7 cellular contexts compared by ENCODE assay signal in the genomic region with DNA sequence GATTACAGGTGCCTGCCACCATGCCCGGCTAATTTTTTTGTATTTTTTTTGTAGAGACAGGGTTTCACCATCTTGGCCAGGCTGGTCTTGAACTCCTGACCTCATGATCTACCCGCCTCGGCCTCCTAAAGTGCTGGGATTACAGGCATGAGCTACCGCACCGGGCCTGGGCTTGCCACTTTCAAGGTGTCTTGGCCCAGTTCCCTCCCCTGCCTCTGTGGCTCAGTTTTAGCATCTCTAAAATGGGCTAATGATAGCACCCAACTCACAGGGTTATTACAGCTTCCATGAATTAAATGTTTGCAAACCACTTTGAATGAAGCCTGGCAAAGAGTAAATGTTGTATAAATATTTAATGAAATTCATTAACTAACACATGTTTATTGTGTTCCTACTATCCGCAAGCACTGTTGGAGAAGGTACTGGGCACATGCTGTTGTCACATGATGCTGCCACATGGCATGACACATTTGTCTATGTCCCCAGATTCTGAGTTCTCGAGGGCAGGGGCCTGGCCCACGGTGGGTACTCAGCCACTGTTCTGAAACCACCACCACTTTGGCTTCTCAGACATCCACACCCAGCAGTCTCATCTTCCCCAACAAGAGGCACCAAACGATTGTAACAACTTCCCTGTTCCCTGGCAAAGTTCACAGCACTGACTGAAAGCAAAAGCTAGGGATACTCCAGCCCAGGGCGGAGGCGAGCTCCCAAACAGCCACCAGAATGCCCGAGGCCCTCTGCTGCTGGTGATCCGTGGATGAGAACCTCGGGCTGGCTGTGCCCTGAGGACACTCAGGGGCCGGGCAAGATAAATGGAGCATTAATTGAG. TPM values are rescaled to one million over a fixed set of nuclear protein-coding genes. Genes with fewer than 3 reads are reported as not detected.
DNase-seq lines count a peak whose midpoint lies in the region; ATAC-seq and TF ChIP-seq lines count a peak whose summit lies in the region.

No MANE protein-coding gene starts in this region.

- H3K4me1 Mint-ChIP-seq in HFFc6 (ENCODE audit: low read depth) = peaks cover 90% of the 10 kb centered on the region

- H3K9me3 ChIP-seq in lung (ENCODE audit: control insufficient read depth in 2 of 2, insufficient read depth in 1 of 2, low read length in 1 of 2) = no peaks in the 10 kb centered on the region
- H3K9me3 ChIP-seq in WERI-Rb-1 (ENCODE audit: severe bottlenecking) = no peaks in the 10 kb centered on the region

- H3K27ac Mint-ChIP-seq in HFFc6 = peak overlapping the region; percentile 97

- no peaks in the 10 kb centered on the region for H3K27me3 ChIP-seq in lung (ENCODE audit: control insufficient read depth, insufficient read depth)
- no peaks in the 10 kb centered on the region for H3K27me3 ChIP-seq in WERI-Rb-1 (ENCODE audit: insufficient read depth, low read depth, severe bottlenecking)

- H3K36me3 ChIP-seq in lung (ENCODE audit: control insufficient read depth in 2 of 2, insufficient read depth in 2 of 2, low read length in 2 of 2) = peaks cover 0 to under 1% of the 10 kb centered on the region in 2 donors
- H3K36me3 ChIP-seq in WERI-Rb-1 = no peaks in the 10 kb centered on the region

- no peak for TF ChIP-seq CTCF in HFFc6 (IDR thresholded peaks at IDR 0.05)
- TF ChIP-seq CTCF in lung (IDR thresholded peaks at IDR 0.05; ENCODE audit: control extremely low read depth, extremely low read depth) = no peak
- TF ChIP-seq CTCF in WERI-Rb-1 (IDR thresholded peaks at IDR 0.05; ENCODE audit: low read depth, low read length) = no peak

- DNase-seq in HFFc6 = peak; percentile 38
- no peak for DNase-seq in lung (ENCODE audit: low spot score)
- DNase-seq in superior temporal gyrus (ENCODE audit: extremely low spot score) = peak; percentile 34
- DNase-seq in WERI-Rb-1 = no peak
- no peak for DNase-seq in NCI-H510A (lab: John Stamatoyannopoulos, UW)
- DNase-seq in activated effector memory CD4-positive, alpha-beta T cell treated with anti-CD3 and anti-CD28 coated beads, Interleukin-2, amount 50 U/mL, for 16 hours = no peak

- H3K36me3 Mint-ChIP-seq in HFFc6 (ENCODE audit: low read depth) = no peaks in the 10 kb centered on the region

- no peaks in the 10 kb centered on the region for H3K9me3 Mint-ChIP-seq in HFFc6

- peak; percentile 31 for ATAC-seq in lung (ENCODE audit: insufficient read depth, low FRiP score)

- H3K4me1 ChIP-seq in lung (ENCODE audit: control insufficient read depth in 2 of 2, insufficient read depth in 2 of 2, low read length in 2 of 2) = peaks cover 3 to 49% of the 10 kb centered on the region in 2 donors

- peaks cover 2% of the 10 kb centered on the region for H3K27me3 Mint-ChIP-seq in HFFc6 (ENCODE audit: insufficient read depth)

- H3K4me3 ChIP-seq in lung (no peak overlapping the region), WERI-Rb-1 (ENCODE audit: low read depth, low read length) (no peak overlapping the region)

- H3K27ac ChIP-seq in angular gyrus (ENCODE audit: low read depth, low read length) = peak overlapping the region; percentile 17
- no peak overlapping the region for H3K27ac ChIP-seq in lung (ENCODE audit: low read depth in 1 of 2, low read length in 1 of 2)
- H3K27ac ChIP-seq in WERI-Rb-1 = no peak overlapping the region

- WGBS in lung, 2 donors = 74 to 75% methylated on average over 15 of the region's 15 CpGs

- H3K4me3 Mint-ChIP-seq in HFFc6 = peak overlapping the region; percentile 40; the same call in 1 of the 2 replicates

RNA-seq across cellular contexts. Expression of gene IFFO2, which starts 9.7 kb away (rescaled TPM):
- total RNA-seq in HFFc6 (2021; fragmentation: NEBNext Ultra II Directional; extraction: Animal tissue kit (Norgen Biotek cat#: 25700)) = 10 to 100 TPM; 19.9 to 28.9 (median 21.0) TPM
- total RNA-seq in lung = 10 to 100 TPM in 1 of 2 donors, 1 to 10 TPM in 1; 8.7 to 18.9 TPM
- 1 to 10 TPM; 7.6 to 8.0 TPM for polyA plus RNA-seq in lung

RNA-seq across cellular contexts. Expression of gene ALDH4A1, which starts 44.4 kb away (rescaled TPM):
- total RNA-seq in HFFc6 (2021; fragmentation: NEBNext Ultra II Directional; extraction: Animal tissue kit (Norgen Biotek cat#: 25700)) = 10 to 100 TPM; 18.3 to 24.1 (median 20.2) TPM
- 10 to 100 TPM in 1 of 2 donors, 1 to 10 TPM in 1; 6.4 to 12.5 TPM for total RNA-seq in lung
- polyA plus RNA-seq in lung = 10 to 100 TPM in 1 of 2 donors, 1 to 10 TPM in 1; 9.9 to 16.3 TPM

Comparison
In these comparisons a context has a peak if more than half of its experiments do, and no peak if none do; other contexts are left out.
1. DNase-seq: peak in HFFc6 (single experiment) and superior temporal gyrus (single experiment); none in lung (single experiment), WERI-Rb-1 (single experiment), NCI-H510A (single experiment) and activated effector memory CD4-positive, alpha-beta T cell treated with anti-CD3 and anti-CD28 coated beads, Interleukin-2, amount 50 U/mL, for 16 hours (single experiment).